In genomic region chr22:28855355-28856094, GRCh38 we compare ENCODE assay signal across 8 cellular contexts. TPM values are rescaled to one million over a fixed set of nuclear protein-coding genes. Genes with fewer than 3 reads are reported as not detected.
A peak's percentile ranks its signal among the peaks of the same experiment; 100 is the strongest.
DNase-seq lines count a peak whose midpoint lies in the region; ATAC-seq and TF ChIP-seq lines count a peak whose summit lies in the region.

No MANE protein-coding gene starts in this region.

- no peaks in the 10 kb centered on the region for H4K20me1 ChIP-seq in PC-9 (ENCODE audit: insufficient read depth)

- H3K9me2 ChIP-seq in PC-9 (ENCODE audit: insufficient read depth), result no peaks in the 10 kb centered on the region

- intact Hi-C loops in PC-9 (cut with micrococcal nuclease; ENCODE audit: unreplicated experiment) (loop anchor here (1.0 to 10.0 kb wide), 3 partner anchors 185 to 389 kb away; no protein-coding TSS in a partner anchor), adrenal gland (cut with DNase I) (loop anchor here (5.0 to 10.0 kb wide), 2 partner anchors 182 to 299 kb away; no protein-coding TSS in a partner anchor), heart left ventricle (cut with DNase I) (loop anchor here (1.0 to 10.0 kb wide), 9 partner anchors 97 to 392 kb away; no protein-coding TSS in a partner anchor), psoas muscle (cut with DNase I) (loop anchor here (1.0 to 10.0 kb wide), 5 partner anchors 185 to 392 kb away; no protein-coding TSS in a partner anchor)

- CTCF ChIA-PET in PC-9 (lab: Charles Lee), result interaction anchor here (1.2 kb wide), 1 partner anchor 185 kb away, joined by 11 read pairs; no protein-coding TSS in a partner anchor

- H3K79me2 ChIP-seq in PC-9 (ENCODE audit: low read depth), result no peaks in the 10 kb centered on the region

- ATAC-seq in heart left ventricle (peak; percentile 37 to 75 (median 62)), psoas muscle (peak; percentile 69 to 83 (median 80)), GM21619 (IDR thresholded peaks at IDR 0.05; ENCODE audit: unreplicated experiment) (no peak)

- TF ChIP-seq CTCF in PC-9 (conservative IDR thresholded peaks at IDR 0.05) (peak; percentile 97), adrenal gland (IDR thresholded peaks at IDR 0.05) (peak; percentile 84 to 97 (median 94)), heart left ventricle (IDR thresholded peaks at IDR 0.05) (peak; percentile 83 to 97 (median 90)), psoas muscle (IDR thresholded peaks at IDR 0.05) (peak; percentile 93)

- H3K9me3 ChIP-seq in PC-9 (ENCODE audit: insufficient read depth, low read depth), result no peaks in the 10 kb centered on the region
- H3K9me3 ChIP-seq in adrenal gland (replicated peaks in 1 of 3), result no peaks in the 10 kb centered on the region
- no peaks in the 10 kb centered on the region for H3K9me3 ChIP-seq in heart left ventricle
- H3K9me3 ChIP-seq in psoas muscle, result no peaks in the 10 kb centered on the region

- H3K36me3 ChIP-seq in PC-9 (ENCODE audit: low read depth) (no peaks in the 10 kb centered on the region), adrenal gland (replicated peaks in 1 of 2) (no peaks in the 10 kb centered on the region), heart left ventricle (no peaks in the 10 kb centered on the region), psoas muscle (ENCODE audit: insufficient read depth in 1 of 2, low read depth in 1 of 2) (no peaks in the 10 kb centered on the region)

- no peaks in the 10 kb centered on the region for H3K27me3 ChIP-seq in PC-9 (ENCODE audit: insufficient read depth, low read depth)
- H3K27me3 ChIP-seq in adrenal gland, result no peaks in the 10 kb centered on the region
- H3K27me3 ChIP-seq in heart left ventricle, result no peaks in the 10 kb centered on the region
- H3K27me3 ChIP-seq in psoas muscle (ENCODE audit: insufficient read depth in 3 of 3, low read length in 2 of 3), result no peaks in the 10 kb centered on the region

- 11 to 21% (median 17%) methylated on average over 6 of the region's 6 CpGs for WGBS in adrenal gland, 4 donors
- 14 to 19% (median 17%) methylated on average over 6 of the region's 6 CpGs for WGBS in heart left ventricle, 4 donors
- 21 to 26% (median 21%) methylated on average over 6 of the region's 6 CpGs for WGBS in psoas muscle, 3 donors

- POLR2A ChIA-PET in PC-9 (lab: Charles Lee; ENCODE audit: unreplicated experiment), result no interaction called here

- no TSS peak for BruUV-seq in PC-9 (replicated peaks; lab: Mats Ljungman, UMichigan)

- no peak overlapping the region for H2AFZ ChIP-seq in PC-9

- no peaks in the 10 kb centered on the region for H3F3A ChIP-seq in PC-9 (ENCODE audit: insufficient read depth, low read depth)

- H3K4me2 ChIP-seq in PC-9, result no peak overlapping the region

- H3K4me1 ChIP-seq in PC-9 (replicated peaks; ENCODE audit: insufficient read depth) (no peaks in the 10 kb centered on the region), adrenal gland (replicated peaks in 1 of 2) (peaks cover 0 to 7% of the 10 kb centered on the region in 2 donors), heart left ventricle (peaks cover 0 to 6% (median 0%) of the 10 kb centered on the region in 12 donors), psoas muscle (peaks cover 15% of the 10 kb centered on the region)

- no peak overlapping the region for H3K27ac ChIP-seq in PC-9
- no peak overlapping the region for H3K27ac ChIP-seq in adrenal gland
- no peak overlapping the region for H3K27ac ChIP-seq in heart left ventricle
- no peak overlapping the region for H3K27ac ChIP-seq in psoas muscle

- no peak for TF ChIP-seq POLR2A in adrenal gland (IDR thresholded peaks at IDR 0.05)
- TF ChIP-seq POLR2A in heart left ventricle (IDR thresholded peaks at IDR 0.05), result no peak

- DNase-seq in DMS 273 treated with DMSO at 0.1 percent for 48 hours (lab: John Stamatoyannopoulos, UW) (peak; percentile 5), HS-5 (ENCODE audit: low read depth) (peak; percentile 37), PC-9 (peak; percentile 17 to 41), adrenal gland (peak; percentile 37 to 79 (median 64)), heart left ventricle (peak in 2 of 5 donors; percentile 30 to 40), psoas muscle (no peak), mesenteric fat pad (ENCODE audit: low spot score) (no peak)

- H3K4me3 ChIP-seq in PC-9 (no peak overlapping the region), adrenal gland (no peak overlapping the region), heart left ventricle (no peak overlapping the region), psoas muscle (no peak overlapping the region)

RNA-seq across cellular contexts. Expression of gene ZNRF3, which starts 27.8 kb away (rescaled TPM):
- total RNA-seq in PC-9 (2021), result 5.2 TPM in 2 replicates
- total RNA-seq in adrenal gland, result 10 to 100 TPM; 15.1 to 40.9 (median 23.9) TPM
- 1 to 10 TPM; 3.1 to 8.7 (median 5.1) TPM for polyA plus RNA-seq in adrenal gland
- total RNA-seq in heart left ventricle, result 1 to 10 TPM; 5.3 to 9.2 (median 7.3) TPM
- polyA plus RNA-seq in heart left ventricle, result 1 to 10 TPM; 1.8 to 6.2 TPM
- total RNA-seq in psoas muscle, result 1 to 10 TPM; 4.9 to 8.5 (median 7.4) TPM
- 1 to 10 TPM; 2.2 to 4.8 (median 2.4) TPM for polyA plus RNA-seq in psoas muscle
- total RNA-seq in mesenteric fat pad, result 12.1 TPM

RNA-seq across cellular contexts. Expression of gene XBP1, which starts 55.2 kb away (rescaled TPM):
- total RNA-seq in PC-9 (2021) (35.2 and 47.7 TPM in 2 replicates), adrenal gland (100 to 1,000 TPM in 7 of 8 donors, 10 to 100 TPM in 1; 70.7 to 393 (median 168) TPM), heart left ventricle (100 to 1,000 TPM in 3 of 9 donors, 10 to 100 TPM in 6; 59.8 to 133 (median 88.1) TPM), psoas muscle (100 to 1,000 TPM in 2 of 4 donors, 10 to 100 TPM in 2; 38.9 to 151 (median 98.8) TPM), mesenteric fat pad (180 TPM)
- polyA plus RNA-seq in adrenal gland (100 to 1,000 TPM in 1 of 3 donors, 10 to 100 TPM in 2; 31.2 to 250 (median 42.2) TPM), heart left ventricle (100 to 1,000 TPM in 1 of 2 donors, 10 to 100 TPM in 1; 23.8 to 160 TPM), psoas muscle (100 to 1,000 TPM in 2 of 3 donors, 10 to 100 TPM in 1; 82.6 to 173 (median 110) TPM)

Comparison
In these comparisons a context has a peak if more than half of its experiments do, and no peak if none do; other contexts are left out.
1. DNase-seq: peak in DMS 273 treated with DMSO at 0.1 percent for 48 hours (single experiment), HS-5 (single experiment), PC-9 (2 of 2) and adrenal gland (7 of 7); none in psoas muscle (0 of 2) and mesenteric fat pad (single experiment).
2. Peak in every context shown above with its lines, with median percentiles within 50 percentile points of each other: CTCF ChIP-seq.